In genomic region chr4:17275836-17276235, GRCh38 we compare ENCODE assay signal across 27 cellular contexts.
"Had no signal": no experiment of that assay in that cellular context is flagged by ENCODE, and none has a peak within 500 bp of the region (broad histone marks: within the 10 kb centered on the region; RNA-seq: fewer than 3 reads in every experiment).

No MANE protein-coding gene starts in this region.

- H3K27me3 ChIP-seq: esophagus squamous epithelium, neutrophil, ovary, right lobe of liver, tibial nerve had no signal

- H3K4me1 ChIP-seq: esophagus squamous epithelium, right lobe of liver had no signal

- H3K4me3 Mint-ChIP-seq: activated naive CD8-positive, alpha-beta T cell; brain; dendritic cell treated with granulocyte-macrophage colony-stimulating factor and Interleukin-4, amounts not matched to agents 40 ng/mL and 50 ng/mL, for 4 days; nephron; T-helper 2 cell treated with Interferon-gamma antibody and Interleukin-4, amounts not matched to agents 5 μg/mL and 100 μg/mL, for 36 hours had no signal

- H3K9me3 Mint-ChIP-seq: brain; dendritic cell treated with granulocyte-macrophage colony-stimulating factor and Interleukin-4, amounts not matched to agents 40 ng/mL and 50 ng/mL, for 4 days; nephron; T-helper 2 cell treated with Interferon-gamma antibody and Interleukin-4, amounts not matched to agents 5 μg/mL and 100 μg/mL, for 36 hours had no signal

- H3K27me3 Mint-ChIP-seq: dendritic cell treated with granulocyte-macrophage colony-stimulating factor and Interleukin-4, amounts not matched to agents 40 ng/mL and 50 ng/mL, for 4 days had no signal

- H3K36me3 ChIP-seq: esophagus squamous epithelium, neutrophil, ovary, right lobe of liver, tibial nerve had no signal

- H3K27ac Mint-ChIP-seq: activated naive CD8-positive, alpha-beta T cell; dendritic cell treated with granulocyte-macrophage colony-stimulating factor and Interleukin-4, amounts not matched to agents 40 ng/mL and 50 ng/mL, for 4 days; progenitor cell of endocrine pancreas; T-helper 2 cell treated with Interferon-gamma antibody and Interleukin-4, amounts not matched to agents 5 μg/mL and 100 μg/mL, for 36 hours had no signal

- ATAC-seq: right lobe of liver had no signal

- H3K4me3 ChIP-seq: esophagus squamous epithelium, ovary, right lobe of liver, tibial nerve had no signal

- H3K9me3 ChIP-seq: esophagus squamous epithelium, neutrophil, ovary, right lobe of liver, tibial nerve had no signal

- DNase-seq: activated CD4-positive, alpha-beta T cell treated with anti-CD3 and anti-CD28 coated beads for 4 hours; activated CD4-positive, alpha-beta T cell treated with anti-CD3 and anti-CD28 coated beads, Interleukin-2, amount 50 U/mL, for 4 hours; activated CD8-positive, alpha-beta memory T cell treated with anti-CD3 and anti-CD28 coated beads for 24 hours; activated effector memory CD4-positive, alpha-beta T cell treated with Interleukin-2 at 50 U/mL for 16 hours; activated naive CD4-positive, alpha-beta T cell treated with Interleukin-2 at 50 U/mL for 16 hours; aorta; effector CD8-positive, alpha-beta T cell; esophagus squamous epithelium; left cardiac atrium; mammary epithelial cell; ovary; right lobe of liver; stimulated activated CD4-positive, alpha-beta T cell treated with anti-CD3 and anti-CD28 coated beads, Interleukin-2, amount 100 ng/mL, for 48 hours; stimulated activated naive CD4-positive, alpha-beta T cell treated with Interleukin-2 at 50 U/mL for 16 hours had no signal

- H3K27ac ChIP-seq: epithelial cell of prostate, esophagus squamous epithelium, neutrophil, ovary, right lobe of liver, tibial nerve, VCaP had no signal

- H3K36me3 Mint-ChIP-seq: activated naive CD8-positive, alpha-beta T cell; brain had no signal

- FAIRE-seq: endometrium, frontal cortex, keratinocyte had no signal
